30 cellular contexts compared by ENCODE assay signal in genomic region chr13:22002893-22003292, GRCh38.
"Had no signal": no experiment of that assay in that cellular context is flagged by ENCODE, and none has a peak within 500 bp of the region (broad histone marks: within the 10 kb centered on the region; RNA-seq: fewer than 3 reads in every experiment).

No MANE protein-coding gene starts in this region.

- DNase-seq: naive thymus-derived CD4-positive, alpha-beta T cell; natural killer cell; occipital lobe; ovary; psoas muscle; right cardiac atrium; right lobe of liver; sigmoid colon; spleen; stimulated activated CD4-positive, alpha-beta T cell treated with anti-CD3 and anti-CD28 coated beads, Interleukin-12 subunit alpha, Interleukin-12 subunit beta, amount 100 ng/mL, for 4 hours; stimulated activated CD4-positive, alpha-beta T cell treated with anti-CD3 and anti-CD28 coated beads, Interleukin-2, amount 100 ng/mL, for 24 hours; stimulated activated CD4-positive, alpha-beta T cell treated with anti-CD3 and anti-CD28 coated beads, Interleukin-2, amount 100 ng/mL, for 48 hours; stimulated activated CD4-positive, alpha-beta T cell treated with anti-CD3 and anti-CD28 coated beads, Interleukin-4, amount 100 ng/mL, for 24 hours; stimulated activated naive B cell treated with anti-CD40 and anti-IgM and Interleukin-4, amounts not matched to agents 10 μg/mL and 1 μg/mL and 100 μg/mL, for 72 hours; stimulated activated naive CD4-positive, alpha-beta T cell treated with Interleukin-2 at 50 U/mL for 16 hours; stomach; thyroid gland; trophoblast cell; upper lobe of left lung had no signal

- H3K36me3 ChIP-seq: neural progenitor cell, ovary, right lobe of liver, sigmoid colon, spleen, stomach, thoracic aorta, thyroid gland, tibial nerve, upper lobe of left lung, vagina had no signal

- H3K79me2 ChIP-seq: parathyroid adenoma had no signal

- H3K4me1 ChIP-seq: parathyroid adenoma, psoas muscle, right lobe of liver, sigmoid colon, spleen, stomach, thyroid gland, tibial nerve, upper lobe of left lung, vagina had no signal

- H3K27me3 Mint-ChIP-seq: stimulated activated naive CD8-positive, alpha-beta T cell treated with anti-CD3 and anti-CD28 coated beads, Interleukin-15, Interleukin-2, amounts not matched to agents 100 ng/mL and 50 ng/mL, for 24 hours had no signal

- H3K9me3 ChIP-seq: ovary, psoas muscle, right lobe of liver, sigmoid colon, thoracic aorta, thyroid gland, tibial nerve, upper lobe of left lung, vagina had no signal

- H3K9me3 Mint-ChIP-seq: naive thymus-derived CD4-positive, alpha-beta T cell; natural killer cell; neural progenitor cell had no signal

- H3K27ac ChIP-seq: neural progenitor cell, ovary, parathyroid adenoma, psoas muscle, right lobe of liver, sigmoid colon, spleen, stomach, thoracic aorta, thyroid gland, tibial nerve, upper lobe of left lung, vagina had no signal

- ATAC-seq: naive thymus-derived CD4-positive, alpha-beta T cell; natural killer cell; psoas muscle; right cardiac atrium; right lobe of liver; stimulated activated effector memory CD8-positive, alpha-beta T cell treated with anti-CD3 and anti-CD28 coated beads, Interleukin-12 subunit alpha, Interleukin-12 subunit beta, amount 100 ng/mL, for 72 hours; stimulated activated naive B cell treated with anti-CD40 and anti-IgM and Interleukin-4, amounts not matched to agents 10 μg/mL and 1 μg/mL and 100 μg/mL, for 72 hours had no signal

- H3K27me3 ChIP-seq: neural progenitor cell, ovary, right lobe of liver, sigmoid colon, thyroid gland, tibial nerve, upper lobe of left lung, vagina had no signal

- H3K36me3 Mint-ChIP-seq: naive thymus-derived CD4-positive, alpha-beta T cell; natural killer cell; neural progenitor cell; stimulated activated effector memory CD8-positive, alpha-beta T cell treated with anti-CD3 and anti-CD28 coated beads, Interleukin-12 subunit alpha, Interleukin-12 subunit beta, amount 100 ng/mL, for 72 hours had no signal

- H3K27ac Mint-ChIP-seq: naive thymus-derived CD4-positive, alpha-beta T cell; natural killer cell; nephron; neural progenitor cell; progenitor cell of endocrine pancreas; stimulated activated effector memory CD8-positive, alpha-beta T cell treated with anti-CD3 and anti-CD28 coated beads, Interleukin-12 subunit alpha, Interleukin-12 subunit beta, amount 100 ng/mL, for 72 hours; stimulated activated naive B cell treated with anti-CD40 and anti-IgM and Interleukin-4, amounts not matched to agents 10 μg/mL and 1 μg/mL and 100 μg/mL, for 72 hours; stimulated activated naive CD8-positive, alpha-beta T cell treated with anti-CD3 and anti-CD28 coated beads, Interleukin-15, Interleukin-2, amounts not matched to agents 100 ng/mL and 50 ng/mL, for 24 hours had no signal

- H3K4me3 ChIP-seq: neural progenitor cell, ovary, psoas muscle, right lobe of liver, sigmoid colon, smooth muscle cell, spleen, stomach, thoracic aorta, thyroid gland, tibial nerve, upper lobe of left lung, vagina had no signal

- H3K4me1 Mint-ChIP-seq: naive thymus-derived CD4-positive, alpha-beta T cell; natural killer cell; stimulated activated naive B cell treated with anti-CD40 and anti-IgM and Interleukin-4, amounts not matched to agents 10 μg/mL and 1 μg/mL and 100 μg/mL, for 72 hours had no signal

- H3K4me3 Mint-ChIP-seq: naive thymus-derived CD4-positive, alpha-beta T cell; natural killer cell; nephron; neural progenitor cell; stimulated activated effector memory CD8-positive, alpha-beta T cell treated with anti-CD3 and anti-CD28 coated beads, Interleukin-12 subunit alpha, Interleukin-12 subunit beta, amount 100 ng/mL, for 72 hours; stimulated activated naive B cell treated with anti-CD40 and anti-IgM and Interleukin-4, amounts not matched to agents 10 μg/mL and 1 μg/mL and 100 μg/mL, for 72 hours; stimulated activated naive CD8-positive, alpha-beta T cell treated with anti-CD3 and anti-CD28 coated beads, Interleukin-15, Interleukin-2, amounts not matched to agents 100 ng/mL and 50 ng/mL, for 24 hours had no signal

- FAIRE-seq: urothelium cell line had no signal

- H3K4me2 ChIP-seq: neural progenitor cell, smooth muscle cell had no signal

- H2AFZ ChIP-seq: neural progenitor cell, parathyroid adenoma had no signal
